In the genomic region with DNA sequence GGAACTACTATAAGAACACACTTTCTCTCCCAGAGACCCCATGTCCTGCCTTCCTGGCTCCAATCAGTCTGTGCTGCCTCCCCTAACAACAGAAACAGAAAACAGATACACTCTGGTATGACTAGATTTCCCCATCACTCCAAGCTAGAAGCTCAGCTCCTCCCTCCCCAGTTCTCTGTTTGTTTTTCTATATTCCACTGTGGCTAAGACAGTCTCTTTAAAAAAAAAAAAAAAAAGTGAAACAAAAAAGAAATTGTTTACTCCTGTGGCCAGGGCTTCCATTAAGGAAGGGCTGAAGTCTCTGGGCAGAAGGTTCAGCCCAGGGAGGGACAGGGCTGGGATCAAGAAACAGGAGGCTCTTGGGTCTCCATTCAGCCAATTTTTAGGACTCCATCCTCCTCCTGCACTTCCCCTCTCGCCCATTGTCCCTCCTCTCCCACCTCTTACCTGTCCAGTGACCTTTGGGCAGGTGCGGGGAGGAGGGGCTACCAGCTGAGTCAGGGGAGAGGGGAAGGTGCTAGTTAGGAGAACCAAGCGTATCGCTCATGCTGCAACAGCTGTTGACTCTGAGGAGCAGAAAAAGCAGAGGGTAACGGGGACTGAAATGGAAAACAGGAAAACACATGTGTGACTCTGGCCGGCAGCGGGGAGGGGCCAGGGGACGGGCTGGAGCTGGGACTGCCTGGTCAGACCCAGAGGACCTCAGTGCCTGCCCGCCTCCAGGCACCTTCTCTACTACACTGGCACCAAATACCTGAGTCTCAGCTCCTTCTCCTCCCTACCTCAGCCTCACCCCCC, we compare ENCODE assay signal across 6 cellular contexts.
A peak's percentile ranks its signal among the peaks of the same experiment; 100 is the strongest.
DNase-seq lines count a peak whose midpoint lies in the region; ATAC-seq lines count a peak whose summit lies in the region.

No MANE protein-coding gene starts in this region.

- H3K4me3 ChIP-seq in muscle layer of duodenum (ENCODE audit: low read depth in 1 of 2, low read length in 2 of 2): peak overlapping the region; percentile 47 to 50

- DNase-seq in astrocyte of the hippocampus (ENCODE audit: low read depth, low spot score) (peak; percentile 81), DMS114 treated with DMSO at 0.1 percent for 48 hours (lab: John Stamatoyannopoulos, UW; ENCODE audit: unreplicated experiment) (no peak), GOT3 (lab: John Stamatoyannopoulos, UW) (no peak)

- peaks cover 0 to 3% of the 10 kb centered on the region in 2 donors for H3K36me3 ChIP-seq in muscle layer of duodenum (ENCODE audit: control insufficient read depth in 1 of 2, insufficient read depth in 2 of 2, low read length in 2 of 2)

- H3K27ac ChIP-seq in muscle layer of duodenum (ENCODE audit: low read length): peak overlapping the region; percentile 75

- peak; percentile 27 for ATAC-seq in HG02759 (IDR thresholded peaks at IDR 0.05; ENCODE audit: unreplicated experiment)
- ATAC-seq in GM19397 (IDR thresholded peaks at IDR 0.05; ENCODE audit: unreplicated experiment): no peak

- H3K4me1 ChIP-seq in muscle layer of duodenum (ENCODE audit: control insufficient read depth in 1 of 2, insufficient read depth in 2 of 2, low read length in 2 of 2): peaks cover 15 to 25% of the 10 kb centered on the region in 2 donors

- H3K9me3 ChIP-seq in muscle layer of duodenum (ENCODE audit: control insufficient read depth in 1 of 2, low read length in 2 of 2): no peaks in the 10 kb centered on the region

- H3K27me3 ChIP-seq in muscle layer of duodenum (ENCODE audit: low read depth, low read length): no peaks in the 10 kb centered on the region
